25 cellular contexts compared by ENCODE assay signal in genomic region chr21:26528882-26529281, GRCh38. TPM values are rescaled to one million over a fixed set of nuclear protein-coding genes. Genes with fewer than 3 reads are reported as not detected.
"Had no signal": no experiment of that assay in that cellular context is flagged by ENCODE, and none has a peak within 500 bp of the region (broad histone marks: within the 10 kb centered on the region; RNA-seq: fewer than 3 reads in every experiment).

No MANE protein-coding gene starts in this region.

- H3K4me1 ChIP-seq: neural progenitor cell, parathyroid adenoma, psoas muscle, right lobe of liver, sigmoid colon, stomach, thyroid gland, tibial nerve, upper lobe of left lung, vagina had no signal

- H3K27ac ChIP-seq: neural progenitor cell, ovary, parathyroid adenoma, psoas muscle, right lobe of liver, sigmoid colon, stomach, thoracic aorta, thyroid gland, tibial nerve, upper lobe of left lung, vagina had no signal

- H3K79me2 ChIP-seq: parathyroid adenoma had no signal

- H3K4me2 ChIP-seq: neural progenitor cell had no signal

- ATAC-seq: psoas muscle; right cardiac atrium; right lobe of liver; stimulated activated effector memory CD8-positive, alpha-beta T cell treated with anti-CD3 and anti-CD28 coated beads, Interleukin-12 subunit alpha, Interleukin-12 subunit beta, amount 100 ng/mL, for 72 hours; stimulated activated naive B cell treated with anti-CD40 and anti-IgM and Interleukin-4, amounts not matched to agents 10 μg/mL and 1 μg/mL and 100 μg/mL, for 72 hours had no signal

- DNase-seq: occipital lobe; ovary; posterior cingulate gyrus; psoas muscle; right cardiac atrium; right lobe of liver; sigmoid colon; small intestine; stimulated activated CD4-positive, alpha-beta T cell treated with anti-CD3 and anti-CD28 coated beads, Interleukin-15, amount 100 ng/mL, for 24 hours; stimulated activated CD4-positive, alpha-beta T cell treated with anti-CD3 and anti-CD28 coated beads, Interleukin-2, amount 100 ng/mL, for 24 hours; stimulated activated CD4-positive, alpha-beta T cell treated with anti-CD3 and anti-CD28 coated beads, Interleukin-2, amount 100 ng/mL, for 48 hours; stimulated activated CD4-positive, alpha-beta T cell treated with anti-CD3 and anti-CD28 coated beads, Interleukin-4, amount 100 ng/mL, for 24 hours; stimulated activated naive B cell treated with anti-CD40 and anti-IgM and Interleukin-4, amounts not matched to agents 10 μg/mL and 1 μg/mL and 100 μg/mL, for 72 hours; stimulated activated naive CD4-positive, alpha-beta T cell treated with Interleukin-2 at 50 U/mL for 16 hours; stomach; thyroid gland; trophoblast cell; upper lobe of left lung had no signal

- H3K9me3 ChIP-seq: ovary, psoas muscle, right lobe of liver, sigmoid colon, stomach, thoracic aorta, thyroid gland, tibial nerve, upper lobe of left lung, vagina had no signal

- H3K9ac ChIP-seq: neural progenitor cell, parathyroid adenoma had no signal

- H3K4me3 ChIP-seq: neural progenitor cell, ovary, psoas muscle, right lobe of liver, sigmoid colon, stomach, thoracic aorta, thyroid gland, tibial nerve, upper lobe of left lung, vagina had no signal

- H2AFZ ChIP-seq: neural progenitor cell, parathyroid adenoma had no signal

- H3K36me3 ChIP-seq: neural progenitor cell, ovary, right lobe of liver, sigmoid colon, stomach, thoracic aorta, thyroid gland, tibial nerve, upper lobe of left lung, vagina had no signal

- H3K27me3 ChIP-seq: neural progenitor cell, ovary, right lobe of liver, sigmoid colon, stomach, thyroid gland, tibial nerve, upper lobe of left lung, vagina had no signal

RNA-seq across cellular contexts. Expression of gene CYYR1, which starts 44.2 kb away (rescaled TPM):
- total RNA-seq: osteoblast had no signal
